In the genomic region with DNA sequence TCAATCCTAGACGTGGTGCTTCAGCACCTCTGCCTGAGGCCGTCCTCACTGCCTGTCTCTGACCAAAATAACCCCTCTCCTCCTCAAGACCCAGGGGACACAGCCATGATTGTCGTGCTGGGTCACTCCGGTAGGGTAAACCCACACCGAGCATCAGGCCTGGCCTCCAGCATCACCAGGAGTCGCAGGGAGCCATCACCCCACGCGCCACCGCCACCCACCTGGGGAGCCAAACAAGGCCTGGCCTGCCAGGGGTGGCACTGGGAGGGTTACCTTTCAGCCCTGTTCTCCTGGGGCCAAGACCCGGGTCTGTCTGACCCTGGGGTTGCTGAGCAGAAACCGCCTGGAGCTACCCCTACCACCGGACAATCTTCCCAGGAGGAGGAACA, we compare ENCODE assay signal across 9 cellular contexts. TPM values are rescaled to one million over a fixed set of nuclear protein-coding genes. Genes with fewer than 3 reads are reported as not detected.
DNase-seq lines count a peak whose midpoint lies in the region; ATAC-seq and TF ChIP-seq lines count a peak whose summit lies in the region.
"Had no signal": no experiment of that assay in that cellular context is flagged by ENCODE, and none has a peak within 500 bp of the region (broad histone marks: within the 10 kb centered on the region; RNA-seq: fewer than 3 reads in every experiment).

No MANE protein-coding gene starts in this region.

- H3K9ac ChIP-seq in adipocyte (ENCODE audit: low read length): peak overlapping the region; percentile 85

- ATAC-seq in gastroesophageal sphincter (no peak), upper lobe of left lung (ENCODE audit: low FRiP score in 2 of 2) (no peak), GM21360 (IDR thresholded peaks at IDR 0.05; ENCODE audit: unreplicated experiment) (no peak), GM21390 (IDR thresholded peaks at IDR 0.05; ENCODE audit: unreplicated experiment) (no peak)

- no peaks in the 10 kb centered on the region for H3K27me3 ChIP-seq in adipocyte (replicated peaks; ENCODE audit: control insufficient read depth, insufficient read depth, low read length)
- no peaks in the 10 kb centered on the region for H3K27me3 ChIP-seq in gastroesophageal sphincter
- no peaks in the 10 kb centered on the region for H3K27me3 ChIP-seq in ovary
- no peaks in the 10 kb centered on the region for H3K27me3 ChIP-seq in upper lobe of left lung

- DNase-seq in adipocyte (ENCODE audit: low read depth) (no peak), ovary (peak in 3 of 5 donors; percentile 48 to 61 (median 56)), upper lobe of left lung (peak in 1 of 2 donors; percentile 68), NCI-H2029 treated with DMSO at 0.1 percent for 48 hours (lab: John Stamatoyannopoulos, UW) (no peak)
- DNase-seq: CD4-positive, alpha-beta memory T cell; NCI-H1105 had no signal

- H3K9me3 ChIP-seq in adipocyte (ENCODE audit: control insufficient read depth, low read length) (no peaks in the 10 kb centered on the region), gastroesophageal sphincter (no peaks in the 10 kb centered on the region), ovary (no peaks in the 10 kb centered on the region), upper lobe of left lung (no peaks in the 10 kb centered on the region)

- TF ChIP-seq CTCF in gastroesophageal sphincter (IDR thresholded peaks at IDR 0.05): no peak
- TF ChIP-seq CTCF in ovary (IDR thresholded peaks at IDR 0.05): no peak
- no peak for TF ChIP-seq CTCF in upper lobe of left lung (IDR thresholded peaks at IDR 0.05)

- H3K27ac ChIP-seq in gastroesophageal sphincter (peak overlapping the region; percentile 3 to 84 (median 76)), ovary (peak overlapping the region; percentile 78 to 94), upper lobe of left lung (peak overlapping the region in 3 of 4 donors; percentile 59 to 78 (median 78))

- H3K36me3 ChIP-seq in adipocyte (ENCODE audit: control insufficient read depth, insufficient read depth, low read length, severe bottlenecking) (peaks cover 48% of the 10 kb centered on the region), gastroesophageal sphincter (peaks cover 0 to 51% of the 10 kb centered on the region in 2 donors), ovary (no peaks in the 10 kb centered on the region), upper lobe of left lung (peaks cover 13 to 65% (median 30%) of the 10 kb centered on the region in 4 donors)

- WGBS in gastroesophageal sphincter (ENCODE audit: low coverage in 1 of 2), 2 donors: 33 to 81% methylated on average over 1 to 3 of the region's 12 CpGs
- WGBS in ovary, 3 donors: 84 to 88% (median 87%) methylated on average over 12 of the region's 12 CpGs
- WGBS in upper lobe of left lung, 2 donors: 89 to 92% methylated on average over 12 of the region's 12 CpGs

- H3K4me1 ChIP-seq in adipocyte (ENCODE audit: control insufficient read depth, insufficient read depth, low read length): peaks cover 68% of the 10 kb centered on the region
- H3K4me1 ChIP-seq in gastroesophageal sphincter: peaks cover 0 to 96% (median 48%) of the 10 kb centered on the region in 3 donors
- peaks cover 12% of the 10 kb centered on the region for H3K4me1 ChIP-seq in ovary (ENCODE audit: insufficient read depth)
- H3K4me1 ChIP-seq in upper lobe of left lung: peaks cover 41 to 55% (median 43%) of the 10 kb centered on the region in 4 donors

- intact Hi-C loops in ovary (cut with DNase I): loop anchor here in 3 of 4 donors (5.0 to 10.0 kb wide), 4 partner anchors 62 to 215 kb away; no protein-coding TSS in a partner anchor

- TF ChIP-seq POLR2A in gastroesophageal sphincter (IDR thresholded peaks at IDR 0.05): no peak
- TF ChIP-seq POLR2A in ovary (IDR thresholded peaks at IDR 0.05): no peak
- no peak for TF ChIP-seq POLR2A in upper lobe of left lung (IDR thresholded peaks at IDR 0.05)

- H3K4me3 ChIP-seq in adipocyte (ENCODE audit: low read length): peak overlapping the region; percentile 66
- peak overlapping the region in 1 of 2 donors; percentile 33 for H3K4me3 ChIP-seq in gastroesophageal sphincter
- no peak overlapping the region for H3K4me3 ChIP-seq in ovary
- H3K4me3 ChIP-seq in upper lobe of left lung: no peak overlapping the region

- TF ChIP-seq EP300 in gastroesophageal sphincter (IDR thresholded peaks at IDR 0.05) (no peak), ovary (IDR thresholded peaks at IDR 0.05) (no peak), upper lobe of left lung (IDR thresholded peaks at IDR 0.05) (no peak)

RNA-seq across cellular contexts. Expression of gene NNMT, which starts 39.3 kb away (rescaled TPM):
- total RNA-seq in gastroesophageal sphincter: 100 to 1,000 TPM in 3 of 4 donors, 10 to 100 TPM in 1; 39.4 to 409 (median 243) TPM
- total RNA-seq in ovary: 100 to 1,000 TPM in 4 of 7 donors, 10 to 100 TPM in 2, 1 to 10 TPM in 1; 9.5 to 295 (median 129) TPM
- polyA plus RNA-seq in ovary: 100 to 1,000 TPM in 1 of 2 donors, 10 to 100 TPM in 1; 59.4 to 136 TPM
- total RNA-seq in upper lobe of left lung: 100 to 1,000 TPM in 5 of 6 donors, 10 to 100 TPM in 1; 93.4 to 383 (median 208) TPM
- total RNA-seq: CD4-positive, alpha-beta memory T cell had no signal
- polyA plus RNA-seq: CD4-positive, alpha-beta memory T cell had no signal

Comparison
In these comparisons a context has a peak if more than half of its experiments do, and no peak if none do; other contexts are left out.
1. DNase-seq: peak in ovary (3 of 5); none in adipocyte (single experiment) and NCI-H2029 treated with DMSO at 0.1 percent for 48 hours (single experiment).
2. Peak in every context shown above with its lines, with median percentiles within 50 percentile points of each other: H3K27ac ChIP-seq.